Comparison of ENCODE assay signal across 9 cellular contexts in the genomic region with DNA sequence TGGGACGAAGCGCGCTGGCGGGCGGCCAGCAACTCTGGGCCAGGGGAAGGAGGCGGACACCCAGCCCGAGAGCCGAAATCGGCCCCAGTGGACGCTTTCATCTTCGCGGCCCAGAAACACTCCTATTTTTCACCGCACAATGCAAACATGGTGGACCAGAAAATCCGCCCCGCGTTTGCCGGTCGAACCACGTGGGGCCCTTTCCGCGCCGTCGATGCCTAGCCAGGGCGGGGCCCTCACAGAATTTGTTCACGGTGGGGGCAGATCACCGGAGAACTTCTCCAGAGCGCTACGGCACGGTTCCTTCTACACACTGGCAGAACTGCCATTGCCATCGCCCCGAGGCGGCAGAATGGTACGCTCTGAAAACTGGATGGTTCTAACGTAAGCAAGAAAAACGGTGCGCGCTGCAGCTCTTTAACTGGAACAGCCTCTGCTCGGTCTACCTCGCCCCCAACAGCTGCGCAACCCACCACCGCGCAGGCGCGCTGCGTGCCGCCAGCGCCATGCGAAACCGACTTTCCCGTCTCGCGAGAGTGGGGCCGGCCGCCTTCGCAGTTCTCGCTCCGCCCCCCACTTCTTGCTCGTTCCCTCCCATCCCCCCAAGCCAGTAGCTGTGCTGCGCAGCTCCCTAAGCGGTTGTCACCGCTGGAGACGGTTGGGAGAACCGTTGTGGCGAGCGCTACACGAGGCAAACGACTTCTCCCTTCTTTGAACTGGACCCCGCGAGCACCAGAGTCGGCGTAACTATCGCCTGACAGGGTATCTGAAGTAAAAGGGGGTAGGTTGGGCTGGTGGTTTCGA. TPM values are rescaled to one million over a fixed set of nuclear protein-coding genes. Genes with fewer than 3 reads are reported as not detected.
DNase-seq lines count a peak whose midpoint lies in the region; ATAC-seq, FAIRE-seq and TF ChIP-seq lines count a peak whose summit lies in the region.
"Had no signal": no experiment of that assay in that cellular context is flagged by ENCODE, and none has a peak within 500 bp of the region (broad histone marks: within the 10 kb centered on the region; RNA-seq: fewer than 3 reads in every experiment).

A gene with protein sequence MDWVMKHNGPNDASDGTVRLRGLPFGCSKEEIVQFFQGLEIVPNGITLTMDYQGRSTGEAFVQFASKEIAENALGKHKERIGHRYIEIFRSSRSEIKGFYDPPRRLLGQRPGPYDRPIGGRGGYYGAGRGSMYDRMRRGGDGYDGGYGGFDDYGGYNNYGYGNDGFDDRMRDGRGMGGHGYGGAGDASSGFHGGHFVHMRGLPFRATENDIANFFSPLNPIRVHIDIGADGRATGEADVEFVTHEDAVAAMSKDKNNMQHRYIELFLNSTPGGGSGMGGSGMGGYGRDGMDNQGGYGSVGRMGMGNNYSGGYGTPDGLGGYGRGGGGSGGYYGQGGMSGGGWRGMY (plus strand): TSS at position 610 of the 804 bp plus-strand sequence. CDS start 5,158 bp downstream, outside the sequence.

- H3K27ac Mint-ChIP-seq in WTC11: peak within 1 kb of the TSS; percentile 99

- H3K4me1 ChIP-seq in smooth muscle cell (ENCODE audit: low read depth): peaks cover 41% of the 10 kb centered on the region

- CTCF ChIA-PET in WTC11 (lab: Charles Lee): interaction anchor here (0.6 to 2.1 kb wide), 8 partner anchors 17 to 566 kb away, joined by 3 to 16 read pairs (median 4); a partner anchor contains a TSS

- peaks cover 29% of the 10 kb centered on the region for H3K36me3 Mint-ChIP-seq in WTC11

- peak within 1 kb of the TSS; percentile 98 for H3K9ac ChIP-seq in smooth muscle cell (ENCODE audit: low read depth)

- peak within 1 kb of the TSS; percentile 99 for H3K4me3 Mint-ChIP-seq in WTC11

- H3K36me3 ChIP-seq in bronchial epithelial cell (ENCODE audit: control insufficient read depth, insufficient read depth, low read length) (no peaks in the 10 kb centered on the region), smooth muscle cell (ENCODE audit: low read depth) (no peaks in the 10 kb centered on the region)

- no peak for FAIRE-seq in bronchial epithelial cell (lab: Jason Lieb, UNC)
- FAIRE-seq: TTC549 had no signal

- H3K4me3 ChIP-seq in AG09309 (ENCODE audit: control insufficient read depth, low read depth, low read length) (peak within 1 kb of the TSS; percentile 72), bronchial epithelial cell (ENCODE audit: low read depth, low read length) (peak within 1 kb of the TSS; percentile 87), smooth muscle cell (peak within 1 kb of the TSS; percentile 94)

- H3K4me2 ChIP-seq in smooth muscle cell: peak within 1 kb of the TSS; percentile 92

- peak within 1 kb of the TSS; percentile 90 for H2AFZ ChIP-seq in smooth muscle cell (ENCODE audit: low read depth)

- no peaks in the 10 kb centered on the region for H3K27me3 ChIP-seq in bronchial epithelial cell (ENCODE audit: control insufficient read depth, insufficient read depth, low read length)
- no peaks in the 10 kb centered on the region for H3K27me3 ChIP-seq in smooth muscle cell (ENCODE audit: low read depth)

- no peaks in the 10 kb centered on the region for H3K9me3 Mint-ChIP-seq in WTC11

- under 1% methylated on average over 72 of the region's 73 CpGs for WGBS in smooth muscle cell (ENCODE audit: low lambda C conversion rate)

- TF ChIP-seq CTCF in AG09309 (IDR thresholded peaks at IDR 0.05; ENCODE audit: control insufficient read depth, insufficient read depth, low read depth, low read length, missing control alignments): no peak
- no peak for TF ChIP-seq CTCF in WTC11 (IDR thresholded peaks at IDR 0.05)
- TF ChIP-seq CTCF in bronchial epithelial cell (IDR thresholded peaks at IDR 0.05; ENCODE audit: insufficient read depth, low read length, severe bottlenecking): no peak
- no peak for TF ChIP-seq CTCF in smooth muscle cell (IDR thresholded peaks at IDR 0.05; ENCODE audit: borderline replicate concordance, insufficient read depth, poor library complexity, severe bottlenecking)

- peaks cover 43% of the 10 kb centered on the region for H3K4me1 Mint-ChIP-seq in WTC11

- no peaks in the 10 kb centered on the region for H3K9me3 ChIP-seq in smooth muscle cell (replicated peaks; ENCODE audit: low read depth)

- DNase-seq in AG09309 (ENCODE audit: low read depth) (peak; percentile 81), NCI-H226 (peak; percentile 90), WTC11 (ENCODE audit: low spot score) (peak; percentile 99), bronchial epithelial cell (ENCODE audit: low read depth) (peak; percentile 91), iPS-NIHi7 (ENCODE audit: extremely low spot score) (peak; percentile 95), smooth muscle cell (lab: John Stamatoyannopoulos, UW; ENCODE audit: unreplicated experiment) (peak; percentile 87)

- peaks cover 48% of the 10 kb centered on the region for H3K79me2 ChIP-seq in smooth muscle cell (ENCODE audit: low read depth)

- H3K27ac ChIP-seq in smooth muscle cell (ENCODE audit: low read depth): peak within 1 kb of the TSS; percentile 93

- ATAC-seq in GM19023 (IDR thresholded peaks at IDR 0.05; ENCODE audit: unreplicated experiment) (peak; percentile 77), HG03196 (IDR thresholded peaks at IDR 0.05; ENCODE audit: unreplicated experiment) (peak; percentile 82), WTC11 (peak; percentile 89)

- peaks cover 41% of the 10 kb centered on the region for H4K20me1 ChIP-seq in smooth muscle cell (ENCODE audit: low read depth)

- H3K27me3 Mint-ChIP-seq in WTC11 (ENCODE audit: low read depth): no peaks in the 10 kb centered on the region; the same call in 1 of the 2 replicates

- POLR2A ChIA-PET in WTC11 (lab: Charles Lee): interaction anchor here (0.6 to 4.6 kb wide), 28 partner anchors 9 to 733 kb away, joined by 3 to 42 read pairs (median 4); a partner anchor contains a TSS

- H3F3A ChIP-seq in smooth muscle cell (ENCODE audit: low read depth): peaks cover 11% of the 10 kb centered on the region

TF ChIP-seq in WTC11, 78 proteins besides CTCF, POLR2A, EP300 and RAD21 (continues in another document):
- TF ChIP-seq RELA (CRISPR knock-in tag; IDR thresholded peaks at IDR 0.05; ENCODE audit: borderline replicate concordance) (no peak; the same call in 1 of the 2 replicates), JUN (CRISPR knock-in tag; IDR thresholded peaks at IDR 0.05) (peak; percentile 76; the same call in 1 of the 2 replicates), FOXJ3 (CRISPR knock-in tag; IDR thresholded peaks at IDR 0.05; ENCODE audit: borderline replicate concordance) (no peak), KAT7 (CRISPR knock-in tag; IDR thresholded peaks at IDR 0.05; ENCODE audit: borderline replicate concordance) (no peak), FOXP1 (CRISPR knock-in tag; IDR thresholded peaks at IDR 0.05; ENCODE audit: borderline replicate concordance) (peak; percentile 83), TCF7 (CRISPR knock-in tag; IDR thresholded peaks at IDR 0.05; ENCODE audit: low read depth) (0 out of 2 replicates have a peak, but pooled peaks have one; percentile 11)
- TF ChIP-seq, protein P1, sequence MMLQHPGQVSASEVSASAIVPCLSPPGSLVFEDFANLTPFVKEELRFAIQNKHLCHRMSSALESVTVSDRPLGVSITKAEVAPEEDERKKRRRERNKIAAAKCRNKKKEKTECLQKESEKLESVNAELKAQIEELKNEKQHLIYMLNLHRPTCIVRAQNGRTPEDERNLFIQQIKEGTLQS (CRISPR knock-in tag; conservative IDR thresholded peaks at IDR 0.05): no peak
- TF ChIP-seq, protein P2, sequence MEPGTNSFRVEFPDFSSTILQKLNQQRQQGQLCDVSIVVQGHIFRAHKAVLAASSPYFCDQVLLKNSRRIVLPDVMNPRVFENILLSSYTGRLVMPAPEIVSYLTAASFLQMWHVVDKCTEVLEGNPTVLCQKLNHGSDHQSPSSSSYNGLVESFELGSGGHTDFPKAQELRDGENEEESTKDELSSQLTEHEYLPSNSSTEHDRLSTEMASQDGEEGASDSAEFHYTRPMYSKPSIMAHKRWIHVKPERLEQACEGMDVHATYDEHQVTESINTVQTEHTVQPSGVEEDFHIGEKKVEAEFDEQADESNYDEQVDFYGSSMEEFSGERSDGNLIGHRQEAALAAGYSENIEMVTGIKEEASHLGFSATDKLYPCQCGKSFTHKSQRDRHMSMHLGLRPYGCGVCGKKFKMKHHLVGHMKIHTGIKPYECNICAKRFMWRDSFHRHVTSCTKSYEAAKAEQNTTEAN (CRISPR knock-in tag; IDR thresholded peaks at IDR 0.05): peak; percentile 83; the same call in 1 of the 2 replicates
- TF ChIP-seq, protein P3, sequence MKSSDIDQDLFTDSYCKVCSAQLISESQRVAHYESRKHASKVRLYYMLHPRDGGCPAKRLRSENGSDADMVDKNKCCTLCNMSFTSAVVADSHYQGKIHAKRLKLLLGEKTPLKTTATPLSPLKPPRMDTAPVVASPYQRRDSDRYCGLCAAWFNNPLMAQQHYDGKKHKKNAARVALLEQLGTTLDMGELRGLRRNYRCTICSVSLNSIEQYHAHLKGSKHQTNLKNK (CRISPR knock-in tag; IDR thresholded peaks at IDR 0.05): peak; percentile 70; the same call in 1 of the 2 replicates
- TF ChIP-seq, protein P4, sequence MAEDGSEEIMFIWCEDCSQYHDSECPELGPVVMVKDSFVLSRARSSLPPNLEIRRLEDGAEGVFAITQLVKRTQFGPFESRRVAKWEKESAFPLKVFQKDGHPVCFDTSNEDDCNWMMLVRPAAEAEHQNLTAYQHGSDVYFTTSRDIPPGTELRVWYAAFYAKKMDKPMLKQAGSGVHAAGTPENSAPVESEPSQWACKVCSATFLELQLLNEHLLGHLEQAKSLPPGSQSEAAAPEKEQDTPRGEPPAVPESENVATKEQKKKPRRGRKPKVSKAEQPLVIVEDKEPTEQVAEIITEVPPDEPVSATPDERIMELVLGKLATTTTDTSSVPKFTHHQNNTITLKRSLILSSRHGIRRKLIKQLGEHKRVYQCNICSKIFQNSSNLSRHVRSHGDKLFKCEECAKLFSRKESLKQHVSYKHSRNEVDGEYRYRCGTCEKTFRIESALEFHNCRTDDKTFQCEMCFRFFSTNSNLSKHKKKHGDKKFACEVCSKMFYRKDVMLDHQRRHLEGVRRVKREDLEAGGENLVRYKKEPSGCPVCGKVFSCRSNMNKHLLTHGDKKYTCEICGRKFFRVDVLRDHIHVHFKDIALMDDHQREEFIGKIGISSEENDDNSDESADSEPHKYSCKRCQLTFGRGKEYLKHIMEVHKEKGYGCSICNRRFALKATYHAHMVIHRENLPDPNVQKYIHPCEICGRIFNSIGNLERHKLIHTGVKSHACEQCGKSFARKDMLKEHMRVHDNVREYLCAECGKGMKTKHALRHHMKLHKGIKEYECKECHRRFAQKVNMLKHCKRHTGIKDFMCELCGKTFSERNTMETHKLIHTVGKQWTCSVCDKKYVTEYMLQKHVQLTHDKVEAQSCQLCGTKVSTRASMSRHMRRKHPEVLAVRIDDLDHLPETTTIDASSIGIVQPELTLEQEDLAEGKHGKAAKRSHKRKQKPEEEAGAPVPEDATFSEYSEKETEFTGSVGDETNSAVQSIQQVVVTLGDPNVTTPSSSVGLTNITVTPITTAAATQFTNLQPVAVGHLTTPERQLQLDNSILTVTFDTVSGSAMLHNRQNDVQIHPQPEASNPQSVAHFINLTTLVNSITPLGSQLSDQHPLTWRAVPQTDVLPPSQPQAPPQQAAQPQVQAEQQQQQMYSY (CRISPR knock-in tag; IDR thresholded peaks at IDR 0.05): peak; percentile 14; the same call in 1 of the 2 replicates

RNA-seq across cellular contexts. Expression of the gene that starts here (rescaled TPM):
- 220 to 226 TPM (median 223 TPM) in 3 replicates for total RNA-seq in WTC11 (2021)
- 18.4 and 38.4 TPM in 2 replicates for total RNA-seq in bronchial epithelial cell
- 21.4 and 31.2 TPM in 2 replicates for total RNA-seq in smooth muscle cell
- polyA plus RNA-seq in smooth muscle cell: 143 and 159 TPM in 2 replicates

Comparison
In these comparisons a context has a peak if more than half of its experiments do, and no peak if none do; other contexts are left out.
1. Peak in every context shown above with its lines: DNase-seq, ATAC-seq, H3K4me3 ChIP-seq and H3K27ac ChIP-seq.